ENCODE assay signal across 15 cellular contexts in the genomic region with DNA sequence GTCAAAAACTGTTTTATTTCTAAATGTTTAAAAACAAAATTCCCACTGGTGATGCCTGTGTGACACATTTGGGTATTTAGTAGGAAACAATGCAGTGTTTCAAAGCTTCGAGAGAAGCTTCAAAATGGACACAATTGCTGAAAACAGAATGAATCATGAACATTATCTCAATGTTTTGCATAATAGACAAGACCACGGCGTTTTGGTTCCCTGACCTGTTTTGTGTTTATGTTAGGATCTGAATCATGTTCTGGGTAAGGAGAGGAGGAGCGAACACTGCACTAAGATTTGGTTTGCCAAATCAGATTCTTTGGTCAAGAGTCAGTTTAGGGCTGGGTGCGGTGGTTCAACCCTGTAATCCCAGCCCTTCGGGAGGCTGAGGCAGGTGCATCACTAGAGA. TPM values are rescaled to one million over a fixed set of nuclear protein-coding genes. Genes with fewer than 3 reads are reported as not detected.
DNase-seq lines count a peak whose midpoint lies in the region; ATAC-seq and TF ChIP-seq lines count a peak whose summit lies in the region.
"Had no signal": no experiment of that assay in that cellular context is flagged by ENCODE, and none has a peak within 500 bp of the region (broad histone marks: within the 10 kb centered on the region; RNA-seq: fewer than 3 reads in every experiment).

No MANE protein-coding gene starts in this region.

- in situ Hi-C loops in IMR-90 (cut with MboI; ENCODE audit: low sequenced_read_pairs) = no loop called here

- peak overlapping the region; percentile 12; the same call in 1 of the 2 replicates for H3K4me2 ChIP-seq in IMR-90 (ENCODE audit: low read depth, low read length)

- H3K36me3 Mint-ChIP-seq in stimulated activated naive B cell treated with anti-CD40 and anti-IgM and Interleukin-4, amounts not matched to agents 10 μg/mL and 1 μg/mL and 100 μg/mL, for 72 hours = peaks cover 18 to 35% of the 10 kb centered on the region in 2 donors

- no peaks in the 10 kb centered on the region for H3K79me1 ChIP-seq in IMR-90 (ENCODE audit: low read depth in 1 of 2, low read length in 2 of 2)

- no peak overlapping the region for H2BK15ac ChIP-seq in IMR-90 (ENCODE audit: low read depth, low read length)

- 0% methylated on average over 1 of the region's 6 CpGs; no CpG with 5 or more reads in 1 of the 2 experiments for WGBS in IMR-90 (ENCODE audit: extremely low coverage in 2 of 2, insufficient read length in 1 of 2), 2 experiments

- no peak for TF ChIP-seq POLR2A in IMR-90 (IDR thresholded peaks at IDR 0.05; ENCODE audit: low read depth, low read length)

- H2BK5ac ChIP-seq in IMR-90 (ENCODE audit: low read depth, low read length, poor library complexity, severe bottlenecking) = peak overlapping the region; percentile 44

- TF ChIP-seq RAD21 in IMR-90 (IDR thresholded peaks at IDR 0.05; ENCODE audit: low read length) = no peak

- H3K27ac ChIP-seq in IMR-90 (ENCODE audit: insufficient read depth, low read length) = no peak overlapping the region
- H3K27ac ChIP-seq in caudate nucleus (ENCODE audit: low read depth, low read length) = peak overlapping the region; percentile 46
- H3K27ac ChIP-seq: ascending aorta, SJCRH30, stomach had no signal

- ATAC-seq in IMR-90 (ENCODE audit: low read depth) (peak; percentile 95), GM19395 (IDR thresholded peaks at IDR 0.05; ENCODE audit: unreplicated experiment) (no peak), HG02884 (IDR thresholded peaks at IDR 0.05; ENCODE audit: unreplicated experiment) (no peak)
- ATAC-seq in stimulated activated naive B cell treated with anti-CD40 and anti-IgM and Interleukin-4, amounts not matched to agents 10 μg/mL and 1 μg/mL and 100 μg/mL, for 72 hours (replicated peaks) = no peak
- ATAC-seq: activated CD8-positive, alpha-beta T cell treated with anti-CD3 and anti-CD28 coated beads, Interleukin-2, amount 10 ng/mL, durations not matched to agents 7 days and 5 days; effector memory CD8-positive, alpha-beta T cell had no signal

- H3K18ac ChIP-seq in IMR-90 (ENCODE audit: low read depth, low read length) = peak overlapping the region; percentile 22; the same call in 1 of the 2 replicates

- CTCF ChIA-PET in IMR-90 (lab: Yijun Ruan, JAX) = no interaction called here

- H3K23ac ChIP-seq in IMR-90 (ENCODE audit: low read depth, low read length) = no peak overlapping the region

- H2AFZ ChIP-seq in IMR-90 (replicated peaks; ENCODE audit: low read length, poor library complexity) = no peak overlapping the region

- POLR2A ChIA-PET in IMR-90 (lab: Charles Lee; ENCODE audit: unreplicated experiment) = interaction anchor here (0.6 kb wide), 1 partner anchor 151 kb away, joined by 10 read pairs; no protein-coding TSS in a partner anchor

- intact Hi-C loops in IMR-90 (cut with micrococcal nuclease) = no loop called here

- no peaks in the 10 kb centered on the region for H3K9me3 Mint-ChIP-seq in stimulated activated naive B cell treated with anti-CD40 and anti-IgM and Interleukin-4, amounts not matched to agents 10 μg/mL and 1 μg/mL and 100 μg/mL, for 72 hours
- H3K9me3 Mint-ChIP-seq: effector memory CD8-positive, alpha-beta T cell; neural crest cell had no signal

- H3K36me3 ChIP-seq in IMR-90 (ENCODE audit: control insufficient read depth, insufficient read depth, low read length) = peaks cover 11% of the 10 kb centered on the region; the same call in 1 of the 2 replicates
- H3K36me3 ChIP-seq: SJCRH30 had no signal

- no peak overlapping the region; the same call in 1 of the 2 replicates for H2BK120ac ChIP-seq in IMR-90 (ENCODE audit: low read depth, low read length)

- H3K27me3 ChIP-seq in IMR-90 (ENCODE audit: control insufficient read depth, insufficient read depth, low read length) = no peaks in the 10 kb centered on the region
- H3K27me3 ChIP-seq: ascending aorta, SJCRH30, stomach had no signal

- no peak overlapping the region for H3K27ac Mint-ChIP-seq in stimulated activated naive B cell treated with anti-CD40 and anti-IgM and Interleukin-4, amounts not matched to agents 10 μg/mL and 1 μg/mL and 100 μg/mL, for 72 hours
- H3K27ac Mint-ChIP-seq: activated CD8-positive, alpha-beta T cell treated with anti-CD3 and anti-CD28 coated beads, Interleukin-2, amount 10 ng/mL, durations not matched to agents 7 days and 5 days; effector memory CD8-positive, alpha-beta T cell had no signal

- H3K56ac ChIP-seq in IMR-90 (ENCODE audit: extremely low read depth, insufficient read depth, low read length) = no peak overlapping the region

- H4K8ac ChIP-seq in IMR-90 (ENCODE audit: low read depth in 2 of 2, low read length in 2 of 2) = no peak overlapping the region

- no peaks in the 10 kb centered on the region for H3K9me3 ChIP-seq in IMR-90 (ENCODE audit: control insufficient read depth, insufficient read depth, low read length)
- H3K9me3 ChIP-seq: ascending aorta, SJCRH30, stomach had no signal

- H3K4me3 ChIP-seq in IMR-90 (ENCODE audit: insufficient read depth, low read depth, low read length) = no peak overlapping the region
- H3K4me3 ChIP-seq: ascending aorta, SJCRH30, stomach had no signal

- no peaks in the 10 kb centered on the region for H3K27me3 Mint-ChIP-seq in stimulated activated naive B cell treated with anti-CD40 and anti-IgM and Interleukin-4, amounts not matched to agents 10 μg/mL and 1 μg/mL and 100 μg/mL, for 72 hours
- H3K27me3 Mint-ChIP-seq: effector memory CD8-positive, alpha-beta T cell had no signal

- H3K4ac ChIP-seq in IMR-90 (ENCODE audit: low read depth, low read length) = no peak overlapping the region

- no peak for TF ChIP-seq CTCF in IMR-90 (conservative IDR thresholded peaks at IDR 0.05; ENCODE audit: low read depth, low read length)

- DNase-seq in A172 (ENCODE audit: low spot score) (peak; percentile 11), IMR-90 (peak; percentile 94), caudate nucleus (lab: John Stamatoyannopoulos, UW) (peak in 1 of 61 donors; percentile 1), iris pigment epithelial cell (ENCODE audit: low read depth) (peak; percentile 96), NCI-H1417 (lab: John Stamatoyannopoulos, UW) (no peak)
- no peak for DNase-seq in stimulated activated naive B cell treated with anti-CD40 and anti-IgM and Interleukin-4, amounts not matched to agents 10 μg/mL and 1 μg/mL and 100 μg/mL, for 72 hours
- DNase-seq: activated CD8-positive, alpha-beta T cell treated with anti-CD3 and anti-CD28 coated beads, Interleukin-2, amount 10 ng/mL, durations not matched to agents 7 days and 5 days; effector memory CD8-positive, alpha-beta T cell; MM.1S; SJCRH30; stomach had no signal

- H4K91ac ChIP-seq in IMR-90 (ENCODE audit: insufficient read depth, low read depth, low read length) = peak overlapping the region; percentile 24; the same call in 1 of the 2 replicates

- dilution Hi-C loops in IMR-90 (cut with HindIII; ENCODE audit: low sequenced_read_pairs, unreplicated experiment) = no loop called here

- no peak overlapping the region for H2AK9ac ChIP-seq in IMR-90 (replicated peaks; ENCODE audit: low read depth, low read length, poor library complexity)

- H3K9me1 ChIP-seq in IMR-90 (ENCODE audit: insufficient read depth, low read length) = peaks cover 8% of the 10 kb centered on the region; the same call in 1 of the 2 replicates

- peaks cover 0 to 3% of the 10 kb centered on the region in 2 donors for H3K4me1 Mint-ChIP-seq in stimulated activated naive B cell treated with anti-CD40 and anti-IgM and Interleukin-4, amounts not matched to agents 10 μg/mL and 1 μg/mL and 100 μg/mL, for 72 hours

- no peak overlapping the region for H2BK20ac ChIP-seq in IMR-90 (ENCODE audit: low read depth, low read length)

- no TSS peak for BruUV-seq in IMR-90 (replicated peaks; lab: Mats Ljungman, UMichigan)

- H3K4me1 ChIP-seq in IMR-90 (ENCODE audit: control insufficient read depth, insufficient read depth, low read length) = peaks cover 8% of the 10 kb centered on the region
- H3K4me1 ChIP-seq: ascending aorta, SJCRH30, stomach had no signal

- H2AK5ac ChIP-seq in IMR-90 (ENCODE audit: low read depth, low read length) = no peak overlapping the region

- H3K14ac ChIP-seq in IMR-90 (replicated peaks; ENCODE audit: low read depth, low read length) = no peak overlapping the region

- H3K9ac ChIP-seq in IMR-90 (ENCODE audit: low read depth, low read length) = no peak overlapping the region

- H4K5ac ChIP-seq in IMR-90 (ENCODE audit: low read depth, low read length) = no peak overlapping the region

- H3K4me3 Mint-ChIP-seq in stimulated activated naive B cell treated with anti-CD40 and anti-IgM and Interleukin-4, amounts not matched to agents 10 μg/mL and 1 μg/mL and 100 μg/mL, for 72 hours = no peak overlapping the region
- H3K4me3 Mint-ChIP-seq: activated CD8-positive, alpha-beta T cell treated with anti-CD3 and anti-CD28 coated beads, Interleukin-2, amount 10 ng/mL, durations not matched to agents 7 days and 5 days; effector memory CD8-positive, alpha-beta T cell; neural crest cell had no signal

- H4K20me1 ChIP-seq in IMR-90 (ENCODE audit: insufficient read depth, low read length) = 0 out of 2 replicates have a peak, but pooled peaks cover 5% of the 10 kb centered on the region

TF ChIP-seq in IMR-90, 13 proteins besides CTCF, POLR2A, EP300 and RAD21 (continues in another document):
- TF ChIP-seq, protein P1, sequence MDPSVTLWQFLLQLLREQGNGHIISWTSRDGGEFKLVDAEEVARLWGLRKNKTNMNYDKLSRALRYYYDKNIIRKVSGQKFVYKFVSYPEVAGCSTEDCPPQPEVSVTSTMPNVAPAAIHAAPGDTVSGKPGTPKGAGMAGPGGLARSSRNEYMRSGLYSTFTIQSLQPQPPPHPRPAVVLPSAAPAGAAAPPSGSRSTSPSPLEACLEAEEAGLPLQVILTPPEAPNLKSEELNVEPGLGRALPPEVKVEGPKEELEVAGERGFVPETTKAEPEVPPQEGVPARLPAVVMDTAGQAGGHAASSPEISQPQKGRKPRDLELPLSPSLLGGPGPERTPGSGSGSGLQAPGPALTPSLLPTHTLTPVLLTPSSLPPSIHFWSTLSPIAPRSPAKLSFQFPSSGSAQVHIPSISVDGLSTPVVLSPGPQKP (IDR thresholded peaks at IDR 0.05; ENCODE audit: borderline replicate concordance, low read depth, low read length) = no peak
- TF ChIP-seq MAZ (IDR thresholded peaks at IDR 0.05; ENCODE audit: borderline replicate concordance, low read depth, low read length) (no peak), SMC3 (IDR thresholded peaks at IDR 0.05; ENCODE audit: low read depth, low read length) (no peak), BHLHE40 (IDR thresholded peaks at IDR 0.05; ENCODE audit: low read depth, low read length) (peak; percentile 54), FOS (IDR thresholded peaks at IDR 0.05; ENCODE audit: low read depth, low read length) (peak; percentile 77), CEBPB (IDR thresholded peaks at IDR 0.05; ENCODE audit: low read depth, low read length) (peak; percentile 73), MAFK (IDR thresholded peaks at IDR 0.05; ENCODE audit: low read depth, low read length) (peak; percentile 29; the same call in 1 of the 2 replicates), RFX5 (IDR thresholded peaks at IDR 0.05; ENCODE audit: low read depth, low read length) (no peak)

RNA-seq across cellular contexts. Expression of a gene that starts 42.2 kb away (rescaled TPM):
- total RNA-seq in A172 (2014; rRNA removed; shearing (Covaris generic)) = 19.6 and 22.6 TPM in 2 replicates
- total RNA-seq in IMR-90 (2012; rRNA removed) = 8.6 and 13.3 TPM in 2 replicates
- 4.5 and 5.5 TPM in 2 replicates for polyA plus RNA-seq in IMR-90 (2012; rRNA removed)
- 0.81 and 0.89 TPM in 2 replicates for polyA plus RNA-seq in IMR-90 (2012; cell fraction: cytosol; rRNA removed)
- 1.5 and 11.0 TPM in 2 replicates for polyA plus RNA-seq in IMR-90 (2012; cell fraction: nucleus; rRNA removed; ENCODE audit: low replicate concordance)

Comparison
In these comparisons a context has a peak if more than half of its experiments do, and no peak if none do; other contexts are left out.
1. DNase-seq: peak in A172 (single experiment), IMR-90 (single experiment) and iris pigment epithelial cell (single experiment); none in NCI-H1417 (0 of 3) and stimulated activated naive B cell treated with anti-CD40 and anti-IgM and Interleukin-4, amounts not matched to agents 10 μg/mL and 1 μg/mL and 100 μg/mL, for 72 hours (single experiment).